ENCODE assay signal across 8 cellular contexts in the genomic region with DNA sequence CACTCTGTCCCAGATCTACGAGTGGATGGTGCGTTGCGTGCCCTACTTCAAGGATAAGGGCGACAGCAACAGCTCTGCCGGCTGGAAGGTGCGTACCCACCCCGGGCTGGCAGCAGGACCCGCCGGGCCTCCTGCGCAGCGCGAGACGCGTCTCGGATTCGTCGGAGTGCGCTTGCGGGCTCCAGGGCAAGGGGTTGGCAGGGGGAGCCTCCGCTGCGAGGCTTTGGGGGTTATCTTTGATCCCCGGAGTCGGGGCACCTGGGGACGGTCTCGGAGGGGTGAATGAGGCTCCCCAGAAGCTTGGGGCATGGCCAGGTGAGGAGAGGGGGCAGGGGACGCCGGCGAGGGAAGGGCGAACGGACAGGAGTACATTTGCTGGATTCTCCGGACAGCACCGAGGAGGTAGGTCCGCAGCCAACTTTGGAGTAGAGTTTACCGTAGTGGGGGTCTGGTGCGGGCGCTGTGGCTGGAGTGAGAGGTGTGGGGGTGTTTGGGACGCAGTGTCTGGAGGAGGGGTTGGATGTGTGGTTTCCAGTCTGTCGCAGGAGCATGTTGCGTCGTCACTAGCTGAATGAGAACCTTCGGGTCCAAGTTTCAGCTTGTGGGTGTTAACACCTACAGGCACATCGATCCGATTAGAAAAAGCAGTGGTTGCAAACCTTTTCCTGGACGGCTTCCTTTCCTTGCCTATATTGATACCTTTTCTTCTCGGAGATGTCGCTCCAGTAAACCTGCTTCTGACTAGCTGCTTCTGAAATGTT. TPM values are rescaled to one million over a fixed set of nuclear protein-coding genes. Genes with fewer than 3 reads are reported as not detected.
DNase-seq lines count a peak whose midpoint lies in the region; ATAC-seq and TF ChIP-seq lines count a peak whose summit lies in the region.

No MANE protein-coding gene starts in this region.

- peak overlapping the region; percentile 77 for H3K27ac Mint-ChIP-seq in activated naive CD8-positive, alpha-beta T cell

- peaks cover 36 to 38% of the 10 kb centered on the region in 2 donors for H3K4me1 ChIP-seq in gastrocnemius medialis

- no peaks in the 10 kb centered on the region for H3K27me3 ChIP-seq in gastrocnemius medialis

- H3K4me1 Mint-ChIP-seq in activated naive CD8-positive, alpha-beta T cell (ENCODE audit: low read depth), result peaks cover 51% of the 10 kb centered on the region

- DNase-seq in A172 (ENCODE audit: low spot score), result peak; percentile 4
- DNase-seq in HCEC 1CT, result peak; percentile 14
- DNase-seq in hepatic stellate cell (ENCODE audit: low spot score), result peak; percentile 24
- peak in 1 of 2 donors; percentile 34 for DNase-seq in gastrocnemius medialis
- no peak for DNase-seq in NOMO-1 treated with dmso at 0.1 percent for 144 hours (lab: John Stamatoyannopoulos, UW; ENCODE audit: unreplicated experiment)
- no peak for DNase-seq in MV-4-11 (lab: John Stamatoyannopoulos, UW)

- peak overlapping the region; percentile 85 to 99 (median 96) for H3K4me3 ChIP-seq in gastrocnemius medialis

- H3K9me3 ChIP-seq in gastrocnemius medialis, result no peaks in the 10 kb centered on the region

- no peaks in the 10 kb centered on the region for H3K27me3 Mint-ChIP-seq in activated naive CD8-positive, alpha-beta T cell

- intact Hi-C loops in gastrocnemius medialis (cut with DNase I; ENCODE audit: low total_unique reads), result no loop called here

- peak overlapping the region; percentile 76 for H3K4me3 Mint-ChIP-seq in activated naive CD8-positive, alpha-beta T cell

- H3K9me3 Mint-ChIP-seq in activated naive CD8-positive, alpha-beta T cell (ENCODE audit: low read depth), result no peaks in the 10 kb centered on the region

- in situ Hi-C loops in gastrocnemius medialis (cut with MboI; ENCODE audit: low sequenced_read_pairs in 4 of 4), result loop anchor here in 3 of 4 donors (5.0 to 25.0 kb wide), 2 partner anchors 95 to 100 kb away; no protein-coding TSS in a partner anchor

- peak overlapping the region; percentile 95 to 100 (median 100) for H3K27ac ChIP-seq in gastrocnemius medialis

- no peak for TF ChIP-seq CTCF in gastrocnemius medialis (IDR thresholded peaks at IDR 0.05 in 4 of 5, conservative IDR thresholded peaks at IDR 0.05 in 1 of 5)

- ATAC-seq in gastrocnemius medialis (no peak), HG02885 (IDR thresholded peaks at IDR 0.05; ENCODE audit: poor library complexity, unreplicated experiment) (no peak)

- no peak for TF ChIP-seq POLR2A in gastrocnemius medialis (IDR thresholded peaks at IDR 0.05)

- H3K36me3 Mint-ChIP-seq in activated naive CD8-positive, alpha-beta T cell, result no peaks in the 10 kb centered on the region

- peaks cover 0 to 15% of the 10 kb centered on the region in 2 donors for H3K36me3 ChIP-seq in gastrocnemius medialis

RNA-seq across cellular contexts. Expression of gene FOXO3, which starts 1.2 kb away (rescaled TPM):
- 10.9 and 11.4 TPM in 2 replicates for total RNA-seq in A172 (2014; rRNA removed; shearing (Covaris generic))
- 100 to 1,000 TPM; 111 to 293 (median 183) TPM for total RNA-seq in gastrocnemius medialis

Comparison
In these comparisons a context has a peak if more than half of its experiments do, and no peak if none do; other contexts are left out.
1. DNase-seq: peak in A172 (single experiment), HCEC 1CT (single experiment) and hepatic stellate cell (single experiment); none in NOMO-1 treated with dmso at 0.1 percent for 144 hours (single experiment) and MV-4-11 (single experiment).